ENCODE assay signal across 18 cellular contexts in the genomic region with DNA sequence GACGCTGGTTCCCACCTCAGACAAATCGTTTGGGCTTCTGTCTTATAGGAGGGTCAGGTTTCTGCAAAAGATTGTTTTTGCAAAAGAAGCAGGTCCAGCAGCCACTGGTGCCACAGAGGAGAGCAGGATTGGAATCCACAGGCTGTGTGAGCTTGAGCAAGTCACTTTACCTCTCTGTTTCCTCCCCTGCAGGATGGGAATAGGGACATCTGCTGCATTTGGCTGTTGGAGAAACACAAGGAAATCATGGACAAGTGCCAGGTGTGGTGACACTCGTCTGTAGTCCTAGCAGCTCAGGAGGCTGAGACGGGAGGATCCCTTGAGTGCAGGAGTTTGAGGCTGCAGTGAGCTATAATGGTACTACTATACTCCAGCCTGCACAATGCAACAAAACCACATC.
"Had no signal": no experiment of that assay in that cellular context is flagged by ENCODE, and none has a peak within 500 bp of the region (broad histone marks: within the 10 kb centered on the region; RNA-seq: fewer than 3 reads in every experiment).

No MANE protein-coding gene starts in this region.

- DNase-seq: activated B cell treated with CpG ODN at 0.5 μM for 24 hours; activated CD4-positive, alpha-beta T cell treated with anti-CD3 and anti-CD28 coated beads for 48 hours; activated CD8-positive, alpha-beta memory T cell treated with anti-CD3 and anti-CD28 coated beads, Interleukin-2, amount 50 U/mL, for 4 hours; activated CD8-positive, alpha-beta T cell treated with anti-CD3 and anti-CD28 coated beads, Interleukin-2, amount 10 ng/mL, durations not matched to agents 7 days and 5 days; activated gamma-delta T cell; activated T-cell treated with anti-CD3 and anti-CD28 coated beads, Interleukin-2, amount 50 U/mL, for 72 hours; amniotic stem cell; cortex of kidney; effector memory CD4-positive, alpha-beta T cell; foreskin keratinocyte; sigmoid colon; spleen; stomach; T-helper 2 cell; testis had no signal

- H3K9me3 ChIP-seq: sigmoid colon, testis had no signal

- H3K4me1 ChIP-seq: foreskin keratinocyte, sigmoid colon, spleen had no signal

- H3K4me3 ChIP-seq: sigmoid colon, spleen, stomach, testis had no signal

- H3K36me3 Mint-ChIP-seq: activated naive CD8-positive, alpha-beta T cell; natural killer cell treated with Interleukin-12 subunit alpha and Interleukin-12 subunit beta and Interleukin-15 and Interleukin-18, amount 100 ng/mL, for 72 hours had no signal

- H3K36me3 ChIP-seq: sigmoid colon, spleen, stomach had no signal

- H3K4me1 Mint-ChIP-seq: activated B cell treated with CpG ODN at 0.5 μM for 24 hours had no signal

- H3K4me3 Mint-ChIP-seq: activated B cell treated with CpG ODN at 0.5 μM for 24 hours; activated CD8-positive, alpha-beta T cell treated with anti-CD3 and anti-CD28 coated beads, Interleukin-2, amount 10 ng/mL, durations not matched to agents 7 days and 5 days; activated naive CD8-positive, alpha-beta T cell; activated T-cell treated with anti-CD3 and anti-CD28 coated beads, Interleukin-2, amount 50 U/mL, for 72 hours; natural killer cell treated with Interleukin-12 subunit alpha and Interleukin-12 subunit beta and Interleukin-15 and Interleukin-18, amount 100 ng/mL, for 72 hours had no signal

- H3K9me3 Mint-ChIP-seq: natural killer cell treated with Interleukin-12 subunit alpha and Interleukin-12 subunit beta and Interleukin-15 and Interleukin-18, amount 100 ng/mL, for 72 hours had no signal

- FAIRE-seq: TTC549 had no signal

- H3K27ac ChIP-seq: foreskin keratinocyte, spleen, stomach, testis had no signal

- H3K27ac Mint-ChIP-seq: activated B cell treated with CpG ODN at 0.5 μM for 24 hours; activated CD8-positive, alpha-beta T cell treated with anti-CD3 and anti-CD28 coated beads, Interleukin-2, amount 10 ng/mL, durations not matched to agents 7 days and 5 days; activated naive CD8-positive, alpha-beta T cell; activated T-cell treated with anti-CD3 and anti-CD28 coated beads, Interleukin-2, amount 50 U/mL, for 72 hours; natural killer cell treated with Interleukin-12 subunit alpha and Interleukin-12 subunit beta and Interleukin-15 and Interleukin-18, amount 100 ng/mL, for 72 hours had no signal

- ATAC-seq: activated CD8-positive, alpha-beta T cell treated with anti-CD3 and anti-CD28 coated beads, Interleukin-2, amount 10 ng/mL, durations not matched to agents 7 days and 5 days; activated T-cell treated with anti-CD3 and anti-CD28 coated beads, Interleukin-2, amount 50 U/mL, for 72 hours; foreskin keratinocyte; natural killer cell treated with Interleukin-12 subunit alpha and Interleukin-12 subunit beta and Interleukin-15 and Interleukin-18, amount 100 ng/mL, for 72 hours had no signal

- H3K27me3 ChIP-seq: testis had no signal
